8 cellular contexts compared by ENCODE assay signal in genomic region chr7:35037211-35037525, GRCh38. TPM values are rescaled to one million over a fixed set of nuclear protein-coding genes. Genes with fewer than 3 reads are reported as not detected.
A peak's percentile ranks its signal among the peaks of the same experiment; 100 is the strongest.
DNase-seq lines count a peak whose midpoint lies in the region; ATAC-seq, FAIRE-seq and TF ChIP-seq lines count a peak whose summit lies in the region.

Gene DPY19L1, minus strand, starts transcription at chr7:35037485. Its CDS starts 91 bp downstream, at chr7:35037394.

- H3K27me3 ChIP-seq in K562 (ENCODE audit: control insufficient read depth in 2 of 2, insufficient read depth in 2 of 2, low read length in 2 of 2) = no peaks in the 10 kb centered on the region
- H3K27me3 ChIP-seq in left lung = no peaks in the 10 kb centered on the region
- H3K27me3 ChIP-seq in suprapubic skin = no peaks in the 10 kb centered on the region

- no peak for DNase-seq in K562 (ENCODE audit: extremely low read depth in 1 of 4, low spot score in 3 of 4)
- no peak for DNase-seq in left lung
- DNase-seq in suprapubic skin (ENCODE audit: low spot score in 2 of 2) = no peak
- DNase-seq in SHP77 treated with DMSO at 0.1 percent for 48 hours (lab: John Stamatoyannopoulos, UW) = no peak
- no peak for DNase-seq in activated gamma-delta T cell treated with Interleukin-2 at 50 U/mL for 16 hours
- no peak for DNase-seq in CD1c-positive myeloid dendritic cell (ENCODE audit: extremely low spot score)

- CTCF ChIA-PET in K562 (lab: Yijun Ruan, JAX; ENCODE audit: low intra/inter-chr PET ratio) = interaction anchor here (2.8 kb wide), 1 partner anchor 214 kb away, joined by 8 read pairs; no protein-coding TSS in a partner anchor

- H3K27ac ChIP-seq in K562 (ENCODE audit: extremely low read depth, low read depth, low read length) = peak within 1 kb of the TSS; percentile 61
- H3K27ac ChIP-seq in left lung = peak within 1 kb of the TSS; percentile 87 to 89
- peak within 1 kb of the TSS; percentile 80 for H3K27ac ChIP-seq in suprapubic skin

- intact Hi-C loops in K562 (cut with micrococcal nuclease) = loop anchor here (2.0 to 10.0 kb wide), 5 partner anchors 35 to 362 kb away; no protein-coding TSS in a partner anchor
- intact Hi-C loops in left lung (cut with DNase I) = no loop called here

- TF ChIP-seq RAD21 in K562 (CRISPR knock-in tag; conservative IDR thresholded peaks at IDR 0.05 in 1 of 2, IDR thresholded peaks at IDR 0.05 in 1 of 2) = no peak

- H3K9ac ChIP-seq in K562 (ENCODE audit: insufficient read depth in 1 of 2, low read depth in 2 of 2, low read length in 2 of 2) = peak within 1 kb of the TSS; percentile 71 to 95

- no peaks in the 10 kb centered on the region for H3K9me1 ChIP-seq in K562 (ENCODE audit: control insufficient read depth, insufficient read depth, low read length)

- in situ Hi-C loops in K562 (cut with MboI) = no loop called here

- peaks cover 10 to 14% of the 10 kb centered on the region in 2 experiments for H3K4me1 ChIP-seq in K562 (replicated peaks in 1 of 2; ENCODE audit: control insufficient read depth in 2 of 2, insufficient read depth in 2 of 2, low read length in 2 of 2)
- H3K4me1 ChIP-seq in left lung = peaks cover 4 to 23% of the 10 kb centered on the region in 2 donors
- H3K4me1 ChIP-seq in suprapubic skin = peaks cover 24% of the 10 kb centered on the region

- no peaks in the 10 kb centered on the region for H4K20me1 ChIP-seq in K562 (replicated peaks; ENCODE audit: control insufficient read depth, insufficient read depth, low read length)

- no peak for FAIRE-seq in K562 (lab: Jason Lieb, UNC)

- peak within 1 kb of the TSS; percentile 84 for H3K4me3 ChIP-seq in K562
- peak within 1 kb of the TSS; percentile 58 to 66 for H3K4me3 ChIP-seq in left lung
- H3K4me3 ChIP-seq in suprapubic skin = peak within 1 kb of the TSS; percentile 66

- WGBS in K562 (ENCODE audit: insufficient coverage, low coverage, missing lambda C conversion rate) = no CpG with 5 or more reads among the region's 48 CpGs
- WGBS in suprapubic skin = no CpG with 5 or more reads among the region's 48 CpGs

- POLR2A ChIA-PET in K562 (lab: Yijun Ruan, JAX) = interaction anchor here (0.6 kb wide), 1 partner anchor 467 kb away, joined by 4 read pairs; no protein-coding TSS in a partner anchor

- ATAC-seq in GM18499 (IDR thresholded peaks at IDR 0.05; ENCODE audit: insufficient read depth, unreplicated experiment) (peak; percentile 10), HG03064 (IDR thresholded peaks at IDR 0.05; ENCODE audit: low read depth, unreplicated experiment) (peak; percentile 22), K562 (no peak), left lung (no peak)

- no peak for TF ChIP-seq POLR2A in K562 (conservative IDR thresholded peaks at IDR 0.05)
- no peak for TF ChIP-seq POLR2A in suprapubic skin (IDR thresholded peaks at IDR 0.05)

- no peak for TF ChIP-seq EP300 in K562 (IDR thresholded peaks at IDR 0.05; ENCODE audit: low read length)
- no peak for TF ChIP-seq EP300 in suprapubic skin (IDR thresholded peaks at IDR 0.05)

- peak within 1 kb of the TSS; percentile 96 for H2AFZ ChIP-seq in K562 (ENCODE audit: low read depth, low read length)

- no peaks in the 10 kb centered on the region for H3K9me3 ChIP-seq in K562 (replicated peaks; ENCODE audit: control insufficient read depth, insufficient read depth, low read depth, low read length)
- no peaks in the 10 kb centered on the region for H3K9me3 ChIP-seq in left lung
- no peaks in the 10 kb centered on the region for H3K9me3 ChIP-seq in suprapubic skin

- BruUV-seq in K562 (replicated peaks; lab: Mats Ljungman, UMichigan) = no TSS peak

- H3K36me3 ChIP-seq in K562 (ENCODE audit: control insufficient read depth, insufficient read depth, low read length) (no peaks in the 10 kb centered on the region), left lung (no peaks in the 10 kb centered on the region), suprapubic skin (no peaks in the 10 kb centered on the region)

- H3K4me2 ChIP-seq in K562 (ENCODE audit: insufficient read depth, low read length) = peak within 1 kb of the TSS; percentile 85

- TF ChIP-seq CTCF in K562 (IDR thresholded peaks at IDR 0.05 in 2 of 3, conservative IDR thresholded peaks at IDR 0.05 in 1 of 3; ENCODE audit: insufficient read depth in 2 of 3, low read depth in 1 of 3, low read length in 3 of 3) (no peak), left lung (IDR thresholded peaks at IDR 0.05) (no peak), suprapubic skin (IDR thresholded peaks at IDR 0.05) (no peak)

- peaks cover 47% of the 10 kb centered on the region for H3K79me2 ChIP-seq in K562 (ENCODE audit: control insufficient read depth, insufficient read depth, low read length)

TF ChIP-seq in K562, 482 proteins besides CTCF, POLR2A, EP300 and RAD21 (continues in another document):
- peak; percentile 2 for TF ChIP-seq CHD1 (IDR thresholded peaks at IDR 0.05; ENCODE audit: low read length)
- TF ChIP-seq HNRNPLL (IDR thresholded peaks at IDR 0.05; ENCODE audit: low read depth, low read length, poor library complexity, severe bottlenecking) = no peak
- no peak for TF ChIP-seq E4F1 (CRISPR knock-in tag; IDR thresholded peaks at IDR 0.05; ENCODE audit: borderline replicate concordance)
- TF ChIP-seq ZBTB8A (IDR thresholded peaks at IDR 0.05; ENCODE audit: partially characterized antibody) = no peak
- TF ChIP-seq ZNF766 (CRISPR knock-in tag; conservative IDR thresholded peaks at IDR 0.05) = 0 out of 2 replicates have a peak, but pooled peaks have one; percentile 23
- TF ChIP-seq NONO (IDR thresholded peaks at IDR 0.05; ENCODE audit: low read depth in 2 of 2, low read length in 1 of 2) = 0 out of 4 replicates have a peak, but pooled peaks of 1 of the 2 experiments have one; percentile 4
- no peak for TF ChIP-seq TSHZ1 (CRISPR knock-in tag; IDR thresholded peaks at IDR 0.05)
- TF ChIP-seq CBX2 (IDR thresholded peaks at IDR 0.05; ENCODE audit: insufficient read depth, low read length, poor library complexity, severe bottlenecking) = no peak
- TF ChIP-seq ZNF551 (CRISPR knock-in tag; IDR thresholded peaks at IDR 0.05) = no peak
- no peak for TF ChIP-seq RFX7 (CRISPR knock-in tag; IDR thresholded peaks at IDR 0.05)

RNA-seq across cellular contexts. Expression of gene DPY19L1, which starts in this region (rescaled TPM):
- 47.4 and 103 TPM in 2 replicates for total RNA-seq in K562 (2011; cell fraction: chromatin; rRNA removed; ENCODE audit: low replicate concordance)
- 19.6 and 21.2 TPM in 2 replicates for total RNA-seq in K562 (2011; cell fraction: nucleolus; rRNA removed)
- 55.1 and 66.5 TPM in 2 replicates for total RNA-seq in K562 (2011; cell fraction: nucleoplasm; rRNA removed)
- total RNA-seq in K562 (2014; rRNA removed) (14.4 and 15.5 TPM in 2 replicates), K562 (2014; rRNA removed; fragmentation: Illumina TruSeq; extraction: Trizol) (27.3 and 28.6 TPM in 2 replicates), K562 (2015; rRNA removed; fragmentation: Illumina TruSeq; extraction: Trizol) (20.0 and 22.2 TPM in 2 replicates), K562 (2021) (22.9 and 27.3 TPM in 2 replicates), left lung (10 to 100 TPM; 58.9 to 72.9 TPM), suprapubic skin (10 to 100 TPM in 3 of 4 donors, 1 to 10 TPM in 1; 8.1 to 13.4 (median 10.9) TPM)
- polyA plus RNA-seq in K562 (2011; rRNA removed) (23.4 and 34.3 TPM in 2 replicates), K562 (2014; fragmentation: Illumina TruSeq; extraction: Trizol) (17.1 and 22.1 TPM in 2 replicates), K562 (2014; fragmentation: Nextera tagmentation; extraction: Ambion mirVana) (1 to 10 TPM; 4.0 to 4.9 TPM), K562 (2014; rRNA removed) (14.7 and 16.9 TPM in 2 replicates)
- 10.5 and 18.8 TPM in 2 replicates for polyA plus RNA-seq in K562 (2011; cell fraction: cytosol; rRNA removed)
- polyA plus RNA-seq in K562 (2011; cell fraction: nucleus; rRNA removed) = 9.6 and 13.1 TPM in 2 replicates
- polyA plus RNA-seq in K562 (2012) = 15.1 and 19.7 TPM in 2 replicates
- 48.9 and 53.5 TPM in 2 replicates for polyA minus RNA-seq in K562 (2011; rRNA and poly(A)+ RNA removed)
- 16.8 and 21.0 TPM in 2 replicates for polyA minus RNA-seq in K562 (2011; cell fraction: cytosol; rRNA and poly(A)+ RNA removed)
- 17.4 and 20.5 TPM in 2 replicates for polyA minus RNA-seq in K562 (2011; cell fraction: nucleus; rRNA and poly(A)+ RNA removed)

Comparison
In these comparisons a context has a peak if more than half of its experiments do, and no peak if none do; other contexts are left out.
1. ATAC-seq: peak in GM18499 (single experiment) and HG03064 (single experiment); none in K562 (single experiment) and left lung (single experiment).
2. Peak in every context shown above with its lines, with median percentiles within 50 percentile points of each other: H3K27ac ChIP-seq and H3K4me3 ChIP-seq.